Comparison of ENCODE assay signal across 26 cellular contexts in genomic region chr17:56876766-56877179, GRCh38. TPM values are rescaled to one million over a fixed set of nuclear protein-coding genes. Genes with fewer than 3 reads are reported as not detected.
DNase-seq lines count a peak whose midpoint lies in the region; ATAC-seq, FAIRE-seq and TF ChIP-seq lines count a peak whose summit lies in the region.
"Had no signal": no experiment of that assay in that cellular context is flagged by ENCODE, and none has a peak within 500 bp of the region (broad histone marks: within the 10 kb centered on the region; RNA-seq: fewer than 3 reads in every experiment).

No MANE protein-coding gene starts in this region.

- TF ChIP-seq EP300 in K562 (IDR thresholded peaks at IDR 0.05; ENCODE audit: low read length), result peak; percentile 50; the same call in 1 of the 2 replicates

- CTCF ChIA-PET in K562 (lab: Yijun Ruan, JAX; ENCODE audit: low intra/inter-chr PET ratio), result no interaction called here

- no peaks in the 10 kb centered on the region for H3K36me3 ChIP-seq in heart left ventricle
- no peaks in the 10 kb centered on the region for H3K36me3 ChIP-seq in K562 (ENCODE audit: control insufficient read depth, insufficient read depth, low read length)
- H3K36me3 ChIP-seq in upper lobe of right lung, result no peaks in the 10 kb centered on the region
- no peaks in the 10 kb centered on the region for H3K36me3 ChIP-seq in small intestine (ENCODE audit: control insufficient read depth in 2 of 2, insufficient read depth in 2 of 2, low read length in 2 of 2)
- H3K36me3 ChIP-seq: HAP-1 had no signal

- H3K27me3 ChIP-seq in heart left ventricle (no peaks in the 10 kb centered on the region), K562 (ENCODE audit: control insufficient read depth in 2 of 2, insufficient read depth in 2 of 2, low read length in 2 of 2) (no peaks in the 10 kb centered on the region), upper lobe of right lung (no peaks in the 10 kb centered on the region), small intestine (ENCODE audit: control insufficient read depth in 2 of 2, insufficient read depth in 2 of 2, low read length in 2 of 2) (no peaks in the 10 kb centered on the region)
- H3K27me3 ChIP-seq: BLaER1 treated with 17β-estradiol and CSF1 and Interleukin-3, amounts not matched to agents 10 nM and 100 nM had no signal

- DNase-seq in heart left ventricle (no peak), Right ventricle myocardium superior (no peak), K562 (ENCODE audit: extremely low read depth in 1 of 4, low spot score in 3 of 4) (peak in 3 of 4 experiments; percentile 28 to 72 (median 48)), left lobe of liver (ENCODE audit: low spot score) (no peak), upper lobe of right lung (no peak), lower leg skin (ENCODE audit: low spot score in 2 of 2) (no peak), anterior cingulate cortex (lab: John Stamatoyannopoulos, UW) (no peak), small intestine (no peak)
- DNase-seq: Calu3; CD8-positive, alpha-beta T cell; DMS153; NCI-H1105; NCI-H146; NCI-H2029; NCI-H2227 treated with DMSO at 0.1 percent for 48 hours; NCI-H510A; PC-9; RPMI8226; SHP77 treated with DMSO at 0.1 percent for 48 hours had no signal

- peaks cover 0 to 11% (median 0%) of the 10 kb centered on the region in 12 donors for H3K4me1 ChIP-seq in heart left ventricle
- H3K4me1 ChIP-seq in K562 (replicated peaks in 1 of 2; ENCODE audit: control insufficient read depth in 2 of 2, insufficient read depth in 2 of 2, low read length in 2 of 2), result peaks cover 0 to 14% of the 10 kb centered on the region in 2 experiments; a peak in 3 of 5 replicates
- H3K4me1 ChIP-seq in upper lobe of right lung, result no peaks in the 10 kb centered on the region
- no peaks in the 10 kb centered on the region for H3K4me1 ChIP-seq in small intestine (ENCODE audit: control insufficient read depth in 2 of 2, insufficient read depth in 1 of 2, low read depth in 1 of 2, low read length in 1 of 2)
- H3K4me1 ChIP-seq: HAP-1 had no signal

- 0 out of 4 replicates have a peak overlapping the region, but pooled peaks of 1 of the 2 experiments have one; percentile 17 for H3K9ac ChIP-seq in K562 (ENCODE audit: insufficient read depth in 1 of 2, low read depth in 2 of 2, low read length in 2 of 2)
- H3K9ac ChIP-seq: BLaER1 treated with 17β-estradiol and CSF1 and Interleukin-3, amounts not matched to agents 10 nM and 100 nM; KMS-11 had no signal

- H3K9me1 ChIP-seq in K562 (ENCODE audit: control insufficient read depth, insufficient read depth, low read length), result no peaks in the 10 kb centered on the region

- BruUV-seq in K562 (replicated peaks; lab: Mats Ljungman, UMichigan), result no TSS peak

- peak overlapping the region; percentile 58 for H3K4me2 ChIP-seq in K562 (ENCODE audit: insufficient read depth, low read length)
- H3K4me2 ChIP-seq: GM23338, KMS-11, PC-9 had no signal

- POLR2A ChIA-PET in K562 (lab: Yijun Ruan, JAX), result interaction anchor here (0.6 to 1.5 kb wide), 5 partner anchors 9 to 37 kb away, joined by 3 to 13 read pairs (median 5); partner anchors contain the start of gene TRIM25

- no peak overlapping the region for H3K4me3 ChIP-seq in heart left ventricle
- H3K4me3 ChIP-seq in K562, result no peak overlapping the region
- H3K4me3 ChIP-seq in upper lobe of right lung, result no peak overlapping the region
- no peak overlapping the region for H3K4me3 ChIP-seq in lower leg skin (ENCODE audit: low read depth, poor library complexity, severe bottlenecking)
- H3K4me3 ChIP-seq in small intestine (ENCODE audit: low read depth in 1 of 2, low read length in 2 of 2), result no peak overlapping the region
- H3K4me3 ChIP-seq: BLaER1 treated with 17β-estradiol and CSF1 and Interleukin-3, amounts not matched to agents 10 nM and 100 nM; GM23338; HAP-1; PC-9 had no signal

- TF ChIP-seq CTCF in heart left ventricle (IDR thresholded peaks at IDR 0.05), result no peak
- peak; percentile 18 to 35 (median 19); a peak in 2 of 6 replicates for TF ChIP-seq CTCF in K562 (IDR thresholded peaks at IDR 0.05 in 2 of 3, conservative IDR thresholded peaks at IDR 0.05 in 1 of 3; ENCODE audit: insufficient read depth in 2 of 3, low read depth in 1 of 3, low read length in 3 of 3)
- TF ChIP-seq CTCF in upper lobe of right lung (IDR thresholded peaks at IDR 0.05), result no peak
- no peak for TF ChIP-seq CTCF in lower leg skin (IDR thresholded peaks at IDR 0.05)

- peak overlapping the region; percentile 88 for H2AFZ ChIP-seq in K562 (ENCODE audit: low read depth, low read length)
- H2AFZ ChIP-seq: GM23338, PC-9 had no signal

- no peaks in the 10 kb centered on the region for H3K9me3 ChIP-seq in heart left ventricle
- no peaks in the 10 kb centered on the region for H3K9me3 ChIP-seq in K562 (replicated peaks; ENCODE audit: control insufficient read depth, insufficient read depth, low read depth, low read length)
- no peaks in the 10 kb centered on the region for H3K9me3 ChIP-seq in upper lobe of right lung
- no peaks in the 10 kb centered on the region for H3K9me3 ChIP-seq in small intestine (ENCODE audit: control insufficient read depth, low read depth)
- H3K9me3 ChIP-seq: HAP-1 had no signal

- intact Hi-C loops in heart left ventricle (cut with DNase I), result loop anchor here in 1 of 10 donors (10.0 kb wide), 1 partner anchor 58 kb away; no protein-coding TSS in a partner anchor
- intact Hi-C loops in Right ventricle myocardium superior (cut with DNase I), result no loop called here
- intact Hi-C loops in K562 (cut with micrococcal nuclease), result no loop called here
- intact Hi-C loops in upper lobe of right lung (cut with DNase I), result no loop called here
- intact Hi-C loops in lower leg skin (cut with DNase I; ENCODE audit: low total_unique reads), result no loop called here

- TF ChIP-seq POLR2A in heart left ventricle (IDR thresholded peaks at IDR 0.05) (no peak), K562 (conservative IDR thresholded peaks at IDR 0.05) (no peak), lower leg skin (IDR thresholded peaks at IDR 0.05) (no peak)

- FAIRE-seq in K562 (lab: Jason Lieb, UNC), result peak; percentile 77
- FAIRE-seq in small intestine (lab: Jason Lieb, UNC), result no peak
- FAIRE-seq: GM12892 had no signal

- H3K79me2 ChIP-seq in K562 (ENCODE audit: control insufficient read depth, insufficient read depth, low read length), result no peaks in the 10 kb centered on the region

- TF ChIP-seq RAD21 in K562 (CRISPR knock-in tag; conservative IDR thresholded peaks at IDR 0.05 in 1 of 2, IDR thresholded peaks at IDR 0.05 in 1 of 2), result peak in 1 of 2 experiments; percentile 4; a peak in 1 of 4 replicates

- peak in 3 of 4 donors; percentile 38 to 89 (median 45) for ATAC-seq in heart left ventricle
- no peak for ATAC-seq in Right ventricle myocardium superior (ENCODE audit: poor library complexity)
- peak; percentile 81 for ATAC-seq in K562
- ATAC-seq in left lobe of liver, result peak; percentile 49
- peak; percentile 35 for ATAC-seq in upper lobe of right lung
- ATAC-seq: CD8-positive, alpha-beta T cell; GM23338 had no signal

- no peaks in the 10 kb centered on the region for H4K20me1 ChIP-seq in K562 (replicated peaks; ENCODE audit: control insufficient read depth, insufficient read depth, low read length)
- H4K20me1 ChIP-seq: BLaER1 treated with 17β-estradiol and CSF1 and Interleukin-3, amounts not matched to agents 10 nM and 100 nM had no signal

- WGBS in heart left ventricle, 4 donors, result 49 to 57% (median 56%) methylated on average over 7 of the region's 7 CpGs
- WGBS in K562 (ENCODE audit: insufficient coverage, low coverage, missing lambda C conversion rate), result 3% methylated on average over 7 of the region's 7 CpGs
- 87% methylated on average over 7 of the region's 7 CpGs for WGBS in lower leg skin, 2 donors
- WGBS in small intestine, 3 donors, result 80 to 83% (median 82%) methylated on average over 7 of the region's 7 CpGs

- in situ Hi-C loops in K562 (cut with MboI), result no loop called here

- H3K27ac ChIP-seq in heart left ventricle (no peak overlapping the region), K562 (ENCODE audit: extremely low read depth, low read depth, low read length) (peak overlapping the region; percentile 31; the same call in 2 of the 3 replicates), upper lobe of right lung (no peak overlapping the region), small intestine (ENCODE audit: low read depth in 1 of 2, low read length in 1 of 2) (no peak overlapping the region)
- H3K27ac ChIP-seq: 22Rv1; BLaER1 treated with 17β-estradiol and CSF1 and Interleukin-3, amounts not matched to agents 10 nM and 100 nM; HL-60; KMS-11; PC-9 had no signal

RNA-seq across cellular contexts. Expression of gene TRIM25, which starts 37.1 kb away (rescaled TPM):
- total RNA-seq in heart left ventricle (10 to 100 TPM; 12.8 to 55.9 (median 18.8) TPM), Right ventricle myocardium superior (15.4 TPM), K562 (2014; rRNA removed) (24.2 and 26.5 TPM in 2 replicates), K562 (2014; rRNA removed; fragmentation: Illumina TruSeq; extraction: Trizol) (28.9 and 33.9 TPM in 2 replicates), K562 (2015; rRNA removed; fragmentation: Illumina TruSeq; extraction: Trizol) (26.9 and 28.6 TPM in 2 replicates), K562 (2021) (46.6 and 49.5 TPM in 2 replicates), left lobe of liver (55.4 TPM), upper lobe of right lung (89.3 TPM), lower leg skin (10 to 100 TPM; 28.5 to 37.9 (median 34.5) TPM)
- polyA plus RNA-seq in heart left ventricle (1 to 10 TPM; 9.2 to 10.0 TPM), K562 (2011; rRNA removed) (18.7 and 28.4 TPM in 2 replicates), K562 (2014; fragmentation: Illumina TruSeq; extraction: Trizol) (44.1 and 46.4 TPM in 2 replicates), K562 (2014; fragmentation: Nextera tagmentation; extraction: Ambion mirVana) (1 to 10 TPM; 5.9 to 8.5 TPM), K562 (2014; rRNA removed) (21.9 and 24.5 TPM in 2 replicates), small intestine (10 to 100 TPM; 13.2 to 37.8 (median 22.1) TPM)
- total RNA-seq in K562 (2011; cell fraction: chromatin; rRNA removed; ENCODE audit: low replicate concordance), result 98.3 and 102 TPM in 2 replicates
- total RNA-seq in K562 (2011; cell fraction: nucleolus; rRNA removed), result 46.4 and 52.8 TPM in 2 replicates
- total RNA-seq in K562 (2011; cell fraction: nucleoplasm; rRNA removed), result 56.4 and 79.2 TPM in 2 replicates
- polyA plus RNA-seq in K562 (2011; cell fraction: cytosol; rRNA removed), result 15.8 and 17.8 TPM in 2 replicates
- 60.7 and 84.1 TPM in 2 replicates for polyA plus RNA-seq in K562 (2011; cell fraction: nucleus; rRNA removed)
- 39.3 and 65.9 TPM in 2 replicates for polyA plus RNA-seq in K562 (2012)
- polyA minus RNA-seq in K562 (2011; rRNA and poly(A)+ RNA removed), result 26.3 and 45.3 TPM in 2 replicates
- 15.9 and 20.9 TPM in 2 replicates for polyA minus RNA-seq in K562 (2011; cell fraction: cytosol; rRNA and poly(A)+ RNA removed)
- polyA minus RNA-seq in K562 (2011; cell fraction: nucleus; rRNA and poly(A)+ RNA removed), result 22.1 and 33.8 TPM in 2 replicates

RNA-seq across cellular contexts. Expression of gene DGKE, which starts 42.8 kb away (rescaled TPM):
- total RNA-seq in heart left ventricle (1 to 10 TPM; 1.9 to 4.1 (median 3.0) TPM), Right ventricle myocardium superior (3.0 TPM), K562 (2014; rRNA removed) (4.2 and 5.9 TPM in 2 replicates), K562 (2014; rRNA removed; fragmentation: Illumina TruSeq; extraction: Trizol) (7.5 and 9.1 TPM in 2 replicates), K562 (2015; rRNA removed; fragmentation: Illumina TruSeq; extraction: Trizol) (7.5 and 7.8 TPM in 2 replicates), K562 (2021) (9.5 and 9.9 TPM in 2 replicates), left lobe of liver (4.0 TPM), upper lobe of right lung (10.4 TPM), lower leg skin (1 to 10 TPM; 2.5 to 5.7 (median 3.2) TPM)
- polyA plus RNA-seq in heart left ventricle (1 to 10 TPM in 1 of 2 donors, under 1 TPM in 1; 0.96 to 1.7 TPM), K562 (2011; rRNA removed) (5.4 and 7.2 TPM in 2 replicates), K562 (2014; fragmentation: Illumina TruSeq; extraction: Trizol) (5.3 and 8.4 TPM in 2 replicates), K562 (2014; fragmentation: Nextera tagmentation; extraction: Ambion mirVana) (1 to 10 TPM; 1.3 to 2.0 TPM), K562 (2014; rRNA removed) (4.3 and 5.1 TPM in 2 replicates), small intestine (1 to 10 TPM in 1 of 3 donors, under 1 TPM in 2; 0.27 to 2.0 (median 0.67) TPM)
- 19.7 and 38.1 TPM in 2 replicates for total RNA-seq in K562 (2011; cell fraction: chromatin; rRNA removed; ENCODE audit: low replicate concordance)
- 10.0 and 11.2 TPM in 2 replicates for total RNA-seq in K562 (2011; cell fraction: nucleolus; rRNA removed)
- 21.6 and 45.1 TPM in 2 replicates for total RNA-seq in K562 (2011; cell fraction: nucleoplasm; rRNA removed)
- polyA plus RNA-seq in K562 (2011; cell fraction: cytosol; rRNA removed), result 1.8 and 2.1 TPM in 2 replicates
- 14.5 and 17.3 TPM in 2 replicates for polyA plus RNA-seq in K562 (2011; cell fraction: nucleus; rRNA removed)
- 2.7 and 3.9 TPM in 2 replicates for polyA plus RNA-seq in K562 (2012)
- polyA minus RNA-seq in K562 (2011; rRNA and poly(A)+ RNA removed), result 5.8 and 9.0 TPM in 2 replicates
- 2.6 and 3.3 TPM in 2 replicates for polyA minus RNA-seq in K562 (2011; cell fraction: cytosol; rRNA and poly(A)+ RNA removed)
- polyA minus RNA-seq in K562 (2011; cell fraction: nucleus; rRNA and poly(A)+ RNA removed), result 12.9 and 23.0 TPM in 2 replicates

RNA-seq across cellular contexts. Expression of gene C17orf67, which starts 43.1 kb away (rescaled TPM):
- 1 to 10 TPM in 2 of 9 donors, under 1 TPM in 7; 0.25 to 1.1 (median 0.48) TPM for total RNA-seq in heart left ventricle
- polyA plus RNA-seq in heart left ventricle, result under 1 TPM; 0.14 to 0.19 TPM
- total RNA-seq in Right ventricle myocardium superior, result 1.1 TPM
- total RNA-seq in K562 (2011; cell fraction: chromatin; rRNA removed; ENCODE audit: low replicate concordance), result 0.37 TPM in 1 of 2 replicates, not detected in the other
- total RNA-seq in K562 (2011; cell fraction: nucleolus; rRNA removed), result 0.79 and 0.83 TPM in 2 replicates
- total RNA-seq in K562 (2011; cell fraction: nucleoplasm; rRNA removed), result 0.59 and 0.69 TPM in 2 replicates
- 0.59 and 1.1 TPM in 2 replicates for total RNA-seq in K562 (2014; rRNA removed)
- total RNA-seq in K562 (2014; rRNA removed; fragmentation: Illumina TruSeq; extraction: Trizol), result 0.62 and 0.64 TPM in 2 replicates
- 0.75 and 0.98 TPM in 2 replicates for total RNA-seq in K562 (2015; rRNA removed; fragmentation: Illumina TruSeq; extraction: Trizol)
- total RNA-seq in K562 (2021), result 1.6 and 1.7 TPM in 2 replicates
- 0.22 and 0.38 TPM in 2 replicates for polyA plus RNA-seq in K562 (2011; rRNA removed)
- polyA plus RNA-seq in K562 (2011; cell fraction: cytosol; rRNA removed), result 0.13 and 0.48 TPM in 2 replicates
- 0.52 and 0.94 TPM in 2 replicates for polyA plus RNA-seq in K562 (2011; cell fraction: nucleus; rRNA removed)
- 0.51 and 0.59 TPM in 2 replicates for polyA plus RNA-seq in K562 (2012)
- polyA plus RNA-seq in K562 (2014; fragmentation: Illumina TruSeq; extraction: Trizol), result 0.24 and 0.27 TPM in 2 replicates
- polyA plus RNA-seq in K562 (2014; fragmentation: Nextera tagmentation; extraction: Ambion mirVana), result under 1 TPM; 0.07 to 0.08 TPM
- 0.42 and 0.74 TPM in 2 replicates for polyA plus RNA-seq in K562 (2014; rRNA removed)
- polyA minus RNA-seq in K562 (2011; rRNA and poly(A)+ RNA removed), result not detected in 2 replicates
- polyA minus RNA-seq in K562 (2011; cell fraction: cytosol; rRNA and poly(A)+ RNA removed), result 0.38 TPM in 1 of 2 replicates, not detected in the other
- polyA minus RNA-seq in K562 (2011; cell fraction: nucleus; rRNA and poly(A)+ RNA removed), result 0.11 and 0.27 TPM in 2 replicates
- 1.9 TPM for total RNA-seq in left lobe of liver
- total RNA-seq in upper lobe of right lung, result 3.8 TPM
- 1 to 10 TPM in 1 of 4 donors, under 1 TPM in 2, not detected in 1; 0.58 to 1.2 (median 0.88) TPM for total RNA-seq in lower leg skin
- 10 to 100 TPM in 2 of 3 donors, 1 to 10 TPM in 1; 2.6 to 41.9 (median 10.5) TPM for polyA plus RNA-seq in small intestine

Comparison
In these comparisons a context has a peak if more than half of its experiments do, and no peak if none do; other contexts are left out.
1. DNase-seq: peak in K562 (3 of 4); none in heart left ventricle (0 of 5), Right ventricle myocardium superior (single experiment), left lobe of liver (single experiment), upper lobe of right lung (single experiment), lower leg skin (0 of 2), anterior cingulate cortex (0 of 58) and small intestine (single experiment).
2. CTCF ChIP-seq: peak in K562 (3 of 3); none in heart left ventricle (0 of 12), upper lobe of right lung (single experiment) and lower leg skin (0 of 3).